Comparison of ENCODE assay signal across 20 cellular contexts in genomic region chr7:1884583-1885350, GRCh38.
A peak's percentile ranks its signal among the peaks of the same experiment; 100 is the strongest.
DNase-seq lines count a peak whose midpoint lies in the region; ATAC-seq, FAIRE-seq and TF ChIP-seq lines count a peak whose summit lies in the region.
"Had no signal": no experiment of that assay in that cellular context is flagged by ENCODE, and none has a peak within 500 bp of the region (broad histone marks: within the 10 kb centered on the region; RNA-seq: fewer than 3 reads in every experiment).

No MANE protein-coding gene starts in this region.

- no peak overlapping the region for H3K4ac ChIP-seq in H1 (replicated peaks; ENCODE audit: insufficient read length, low read depth, low read length)

- no peak overlapping the region for H3K27ac ChIP-seq in mammary epithelial cell (ENCODE audit: insufficient read depth, low read depth, low read length)
- H3K27ac ChIP-seq in H1 (ENCODE audit: low read depth, low read length) = no peak overlapping the region
- H3K27ac ChIP-seq: brain microvascular endothelial cell, C4-2B, hepatocyte, neutrophil had no signal

- no peaks in the 10 kb centered on the region for H3K27me3 Mint-ChIP-seq in MCF 10A (ENCODE audit: insufficient read depth, unreplicated experiment)

- no peak overlapping the region for H2BK20ac ChIP-seq in H1 (ENCODE audit: low read length)

- peak; percentile 9 for DNase-seq in mammary epithelial cell
- no peak for DNase-seq in MCF 10A (ENCODE audit: unreplicated experiment)
- peak; percentile 35 for DNase-seq in MG63
- DNase-seq in H1 (ENCODE audit: low read depth in 1 of 2, low spot score in 2 of 2) = no peak
- no peak for DNase-seq in epidermal melanocyte (ENCODE audit: insufficient read length, low spot score)
- no peak for DNase-seq in GDM1 (lab: John Stamatoyannopoulos, UW)
- DNase-seq in glomerular visceral epithelial cell (ENCODE audit: extremely low spot score) = no peak
- DNase-seq: activated CD4-positive, alpha-beta T cell treated with anti-CD3 and anti-CD28 coated beads, Interleukin-2, amount 50 U/mL, for 1 hour; activated CD8-positive, alpha-beta memory T cell treated with anti-CD3 and anti-CD28 coated beads, Interleukin-2, amount 50 U/mL, for 4 hours; activated effector memory CD4-positive, alpha-beta T cell treated with Interleukin-2 at 50 U/mL for 16 hours; brain microvascular endothelial cell; HCEC 1CT; SHP77 treated with DMSO at 0.1 percent for 48 hours; stimulated activated CD4-positive, alpha-beta T cell treated with anti-CD3 and anti-CD28 coated beads, Interleukin-4, amount 100 ng/mL, for 4 hours had no signal

- no peak overlapping the region for H3K9ac ChIP-seq in mammary epithelial cell (ENCODE audit: insufficient read depth, low read length)
- H3K9ac ChIP-seq in H1 (replicated peaks in 1 of 4; ENCODE audit: extremely low read depth in 1 of 4, low read depth in 3 of 4, low read length in 3 of 4) = no peak overlapping the region

- POLR2A ChIA-PET in MCF 10A (lab: Yijun Ruan, JAX) (no interaction called here), H1 (lab: Charles Lee; ENCODE audit: partially characterized antibody) (interaction anchor here (0.8 kb wide), 1 partner anchor 37 kb away, joined by 3 read pairs; no protein-coding TSS in a partner anchor)

- no peak overlapping the region for H2BK15ac ChIP-seq in H1 (ENCODE audit: low read length)

- peaks cover 7% of the 10 kb centered on the region for H3K36me3 Mint-ChIP-seq in MCF 10A (ENCODE audit: insufficient read depth, unreplicated experiment)

- H3K23ac ChIP-seq in H1 (ENCODE audit: insufficient read length) = no peak overlapping the region

- in situ Hi-C loops in mammary epithelial cell (cut with MboI; ENCODE audit: low sequenced_read_pairs in 2 of 2) = no loop called here

- no peak overlapping the region for H2BK5ac ChIP-seq in H1 (ENCODE audit: low read depth, low read length)

- ATAC-seq in GM19328 (IDR thresholded peaks at IDR 0.05; ENCODE audit: unreplicated experiment) = no peak

- no peak overlapping the region for H4K91ac ChIP-seq in H1 (replicated peaks; ENCODE audit: insufficient read length, low read length)

- no peak overlapping the region for H2BK12ac ChIP-seq in H1 (ENCODE audit: low read depth, low read length)

- H4K5ac ChIP-seq in H1 (ENCODE audit: insufficient read length, low read depth, low read length) = no peak overlapping the region

- H3K4me3 ChIP-seq in mammary epithelial cell (replicated peaks in 1 of 3; ENCODE audit: insufficient read depth in 1 of 3, low read depth in 2 of 3, low read length in 3 of 3) (no peak overlapping the region), MG63 (no peak overlapping the region), H1 (ENCODE audit: extremely low read depth in 1 of 4, insufficient read depth in 2 of 4, low read depth in 3 of 4, low read length in 4 of 4) (no peak overlapping the region)
- H3K4me3 ChIP-seq: hepatocyte had no signal

- TF ChIP-seq CTCF in mammary epithelial cell (conservative IDR thresholded peaks at IDR 0.05 in 1 of 2, IDR thresholded peaks at IDR 0.05 in 1 of 2; ENCODE audit: extremely low read depth in 1 of 2, insufficient read depth in 1 of 2, low read depth in 1 of 2, low read length in 2 of 2) (no peak), MCF 10A (IDR thresholded peaks at IDR 0.05; ENCODE audit: unreplicated experiment) (no peak), H1 (IDR thresholded peaks at IDR 0.05; ENCODE audit: control extremely low read depth in 1 of 3, insufficient read depth in 1 of 3, low read depth in 1 of 3, low read length in 3 of 3) (no peak)

- no peaks in the 10 kb centered on the region for H3K36me3 ChIP-seq in mammary epithelial cell (ENCODE audit: insufficient read depth, low read length)
- H3K36me3 ChIP-seq in MG63 = peaks cover 13% of the 10 kb centered on the region
- peaks cover 0 to 18% (median 13%) of the 10 kb centered on the region in 4 experiments; a peak in 4 of 8 replicates for H3K36me3 ChIP-seq in H1 (ENCODE audit: control insufficient read depth in 2 of 4, insufficient read depth in 4 of 4, low read length in 3 of 4)
- H3K36me3 ChIP-seq: brain microvascular endothelial cell, neutrophil had no signal

- no peak for TF ChIP-seq EP300 in H1 (IDR thresholded peaks at IDR 0.05; ENCODE audit: borderline replicate concordance in 1 of 2, low read depth in 2 of 2, low read length in 2 of 2)

- peaks cover 47% of the 10 kb centered on the region for H3K4me1 ChIP-seq in mammary epithelial cell (ENCODE audit: insufficient read depth, low read length)
- H3K4me1 ChIP-seq in H1 (replicated peaks in 1 of 4; ENCODE audit: control insufficient read depth in 3 of 4, insufficient read depth in 4 of 4, low read length in 3 of 4) = peaks cover 0 to 6% (median under 1%) of the 10 kb centered on the region in 4 experiments; a peak in 1 of 7 replicates

- WGBS in mammary epithelial cell (ENCODE audit: low coverage, missing lambda C conversion rate) = 90% methylated on average over 20 of the region's 26 CpGs
- WGBS in H1 (ENCODE audit: extremely low coverage in 1 of 2, insufficient coverage in 1 of 2, insufficient read length in 1 of 2, insufficient replicate concordance in 2 of 2, low coverage in 1 of 2, low lambda C conversion rate in 2 of 2, missing lambda C conversion rate in 1 of 2), 2 experiments = 89% methylated on average over 23 of the region's 26 CpGs; no CpG with 5 or more reads in 1 of the 2 experiments

- no peak overlapping the region for H2BK120ac ChIP-seq in H1 (replicated peaks; ENCODE audit: low read depth, low read length)

- no peak overlapping the region for H2AFZ ChIP-seq in mammary epithelial cell (ENCODE audit: low read depth, low read length)
- no peak overlapping the region for H2AFZ ChIP-seq in H1 (ENCODE audit: low read length)
- H2AFZ ChIP-seq: hepatocyte had no signal

- H3K9me3 ChIP-seq in mammary epithelial cell (replicated peaks; ENCODE audit: insufficient read depth, low read length) (peaks cover 5% of the 10 kb centered on the region), MG63 (no peaks in the 10 kb centered on the region), H1 (ENCODE audit: insufficient read depth in 2 of 2, low read depth in 1 of 2, low read length in 1 of 2) (peaks cover 13 to 20% of the 10 kb centered on the region in 2 experiments)
- H3K9me3 ChIP-seq: neutrophil had no signal

- intact Hi-C loops in mammary epithelial cell (cut with micrococcal nuclease) (no loop called here), MCF 10A (cut with micrococcal nuclease) (no loop called here)

- H3K23me2 ChIP-seq in H1 (ENCODE audit: low read depth, low read length) = no peaks in the 10 kb centered on the region

- no peak overlapping the region for H2AK5ac ChIP-seq in H1 (ENCODE audit: low read depth, low read length)

- no peak for TF ChIP-seq POLR2A in H1 (IDR thresholded peaks at IDR 0.05; ENCODE audit: control extremely low read depth in 1 of 2, low read depth in 2 of 2, low read length in 2 of 2)

- H3K9me3 Mint-ChIP-seq in MCF 10A (ENCODE audit: unreplicated experiment) = no peaks in the 10 kb centered on the region

- dilution Hi-C loops in mammary epithelial cell (cut with HindIII; ENCODE audit: low sequenced_read_pairs) = no loop called here

- H3K27me3 ChIP-seq in mammary epithelial cell (ENCODE audit: insufficient read depth, low read length) = no peaks in the 10 kb centered on the region
- H3K27me3 ChIP-seq in MG63 = no peaks in the 10 kb centered on the region
- H3K27me3 ChIP-seq in H1 (replicated peaks in 1 of 4; ENCODE audit: control insufficient read depth in 3 of 4, extremely low read depth in 1 of 4, insufficient read depth in 3 of 4, low read length in 3 of 4) = no peaks in the 10 kb centered on the region
- H3K27me3 ChIP-seq: brain microvascular endothelial cell, hepatocyte, neutrophil had no signal

- no peak overlapping the region for H3K4me2 ChIP-seq in mammary epithelial cell (ENCODE audit: insufficient read depth, low read depth, low read length)
- H3K4me2 ChIP-seq in H1 (ENCODE audit: insufficient read depth in 1 of 2, low read depth in 2 of 2, low read length in 2 of 2) = no peak overlapping the region
- H3K4me2 ChIP-seq: hepatocyte had no signal

- H3K79me1 ChIP-seq in H1 (ENCODE audit: low read depth, low read length) = 0 out of 2 replicates have a peak, but pooled peaks cover 4% of the 10 kb centered on the region

- H3K79me2 ChIP-seq in mammary epithelial cell (ENCODE audit: insufficient read depth, low read length) = no peaks in the 10 kb centered on the region
- no peaks in the 10 kb centered on the region for H3K79me2 ChIP-seq in H1 (ENCODE audit: control insufficient read depth in 1 of 2, insufficient read depth in 2 of 2, low read length in 2 of 2)
- H3K79me2 ChIP-seq: hepatocyte had no signal

- no peaks in the 10 kb centered on the region for H4K20me1 ChIP-seq in mammary epithelial cell (ENCODE audit: insufficient read depth, low read length)
- H4K20me1 ChIP-seq in H1 (replicated peaks in 1 of 2; ENCODE audit: control insufficient read depth in 1 of 2, insufficient read depth in 2 of 2, low read length in 2 of 2) = peaks cover 0 to 21% of the 10 kb centered on the region in 2 experiments

- no peak overlapping the region for H3K27ac Mint-ChIP-seq in MCF 10A (ENCODE audit: low read depth, unreplicated experiment)

- H3K4me3 Mint-ChIP-seq in MCF 10A (ENCODE audit: unreplicated experiment) = no peak overlapping the region

- no peaks in the 10 kb centered on the region for H3K4me1 Mint-ChIP-seq in MCF 10A (ENCODE audit: insufficient read depth, unreplicated experiment)

- no peak overlapping the region; the same call in 1 of the 2 replicates for H3K18ac ChIP-seq in H1 (ENCODE audit: extremely low read depth, low read length)

- no peak overlapping the region for H3K14ac ChIP-seq in H1 (ENCODE audit: insufficient read length)

- CTCF ChIA-PET in mammary epithelial cell (lab: Charles Lee; ENCODE audit: low non-redundant PET) = no interaction called here
- CTCF ChIA-PET in MCF 10A (lab: Yijun Ruan, JAX) = interaction anchor here (0.5 kb wide), 1 partner anchor 947 kb away, joined by 3 read pairs; no protein-coding TSS in a partner anchor
- CTCF ChIA-PET in H1 (lab: Charles Lee; ENCODE audit: partially characterized antibody) = interaction anchor here (0.7 to 5.6 kb wide), 17 partner anchors 10 to 325 kb away, joined by 3 to 49 read pairs (median 4); no protein-coding TSS in a partner anchor

- BruUV-seq in mammary epithelial cell (replicated peaks; lab: Mats Ljungman, UMichigan) (no TSS peak), MCF 10A (replicated peaks; lab: Mats Ljungman, UMichigan) (no TSS peak)

- no peak for TF ChIP-seq RAD21 in H1 (IDR thresholded peaks at IDR 0.05 in 1 of 2, conservative IDR thresholded peaks at IDR 0.05 in 1 of 2; ENCODE audit: low read depth in 2 of 2, low read length in 2 of 2)

- no peak overlapping the region for H3K56ac ChIP-seq in H1 (replicated peaks; ENCODE audit: insufficient read length, low read depth, low read length)

- no peak for FAIRE-seq in H1 (lab: Jason Lieb, UNC)
- FAIRE-seq: endothelial cell of umbilical vein, GM12892 had no signal

- peak overlapping the region; percentile 93 for H4K8ac ChIP-seq in H1 (ENCODE audit: extremely low read depth, insufficient read depth, low read length)

TF ChIP-seq in H1, 55 proteins besides CTCF, POLR2A, EP300 and RAD21 (continues in another document):
- no peak for TF ChIP-seq RFX5 (IDR thresholded peaks at IDR 0.05; ENCODE audit: borderline replicate concordance, low read depth, low read length)
- no peak for TF ChIP-seq SIX5 (IDR thresholded peaks at IDR 0.05; ENCODE audit: low read depth, low read length)
- TF ChIP-seq EZH2 (IDR thresholded peaks at IDR 0.05; ENCODE audit: low read depth, low read length, severe bottlenecking) = no peak
- no peak for TF ChIP-seq NRF1 (IDR thresholded peaks at IDR 0.05; ENCODE audit: low read depth, low read length)

Comparison
In these comparisons a context has a peak if more than half of its experiments do, and no peak if none do; other contexts are left out.
1. DNase-seq: peak in mammary epithelial cell (single experiment) and MG63 (single experiment); none in MCF 10A (single experiment), H1 (0 of 2), epidermal melanocyte (single experiment), GDM1 (single experiment) and glomerular visceral epithelial cell (single experiment).